Comparison of ENCODE assay signal across 11 cellular contexts in genomic region chr22:36773935-36774334, GRCh38. TPM values are rescaled to one million over a fixed set of nuclear protein-coding genes. Genes with fewer than 3 reads are reported as not detected.
DNase-seq lines count a peak whose midpoint lies in the region; ATAC-seq, FAIRE-seq and TF ChIP-seq lines count a peak whose summit lies in the region.
"Had no signal": no experiment of that assay in that cellular context is flagged by ENCODE, and none has a peak within 500 bp of the region (broad histone marks: within the 10 kb centered on the region; RNA-seq: fewer than 3 reads in every experiment).

No MANE protein-coding gene starts in this region.

- DNase-seq in NCI-H1417 (lab: John Stamatoyannopoulos, UW) (peak in 2 of 3 experiments; percentile 1 to 24), NCI-H1417 treated with DMSO at 0.1 percent for 48 hours (lab: John Stamatoyannopoulos, UW) (no peak), NCI-H226 (peak; percentile 5), dedifferentiated amniotic fluid mesenchymal stem cell (ENCODE audit: extremely low spot score) (peak; percentile 36), pancreas (no peak), amniotic stem cell (lab: John Stamatoyannopoulos, UW) (no peak)
- DNase-seq in activated CD8-positive, alpha-beta memory T cell treated with anti-CD3 and anti-CD28 coated beads, Interleukin-2, amount 10 ng/mL, durations not matched to agents 7 days and 5 days: no peak
- DNase-seq: KG1 had no signal

- H3K4me3 Mint-ChIP-seq in activated CD8-positive, alpha-beta memory T cell treated with anti-CD3 and anti-CD28 coated beads, Interleukin-2, amount 10 ng/mL, durations not matched to agents 7 days and 5 days: no peak overlapping the region
- H3K4me3 Mint-ChIP-seq: central memory CD8-positive, alpha-beta T cell had no signal

- peak in 2 of 4 donors; percentile 18 to 20 for TF ChIP-seq CTCF in pancreas (IDR thresholded peaks at IDR 0.05)

- ATAC-seq in pancreas (no peak), HG03196 (IDR thresholded peaks at IDR 0.05; ENCODE audit: unreplicated experiment) (no peak)
- no peak for ATAC-seq in activated CD8-positive, alpha-beta memory T cell treated with anti-CD3 and anti-CD28 coated beads, Interleukin-2, amount 10 ng/mL, durations not matched to agents 7 days and 5 days

- H3K36me3 ChIP-seq in pancreas: no peaks in the 10 kb centered on the region
- H3K36me3 ChIP-seq: BLaER1 treated with 17β-estradiol and CSF1 and Interleukin-3, amounts not matched to agents 10 nM and 100 nM had no signal

- peaks cover 34% of the 10 kb centered on the region for H3K4me1 Mint-ChIP-seq in activated CD8-positive, alpha-beta memory T cell treated with anti-CD3 and anti-CD28 coated beads, Interleukin-2, amount 10 ng/mL, durations not matched to agents 7 days and 5 days

- no peaks in the 10 kb centered on the region for H3K9me3 Mint-ChIP-seq in activated CD8-positive, alpha-beta memory T cell treated with anti-CD3 and anti-CD28 coated beads, Interleukin-2, amount 10 ng/mL, durations not matched to agents 7 days and 5 days (ENCODE audit: low read depth)
- H3K9me3 Mint-ChIP-seq: central memory CD8-positive, alpha-beta T cell had no signal

- H3K27ac Mint-ChIP-seq in activated CD8-positive, alpha-beta memory T cell treated with anti-CD3 and anti-CD28 coated beads, Interleukin-2, amount 10 ng/mL, durations not matched to agents 7 days and 5 days: no peak overlapping the region

- no peaks in the 10 kb centered on the region for H3K27me3 Mint-ChIP-seq in activated CD8-positive, alpha-beta memory T cell treated with anti-CD3 and anti-CD28 coated beads, Interleukin-2, amount 10 ng/mL, durations not matched to agents 7 days and 5 days
- H3K27me3 Mint-ChIP-seq: central memory CD8-positive, alpha-beta T cell had no signal

- H3K36me3 Mint-ChIP-seq in activated CD8-positive, alpha-beta memory T cell treated with anti-CD3 and anti-CD28 coated beads, Interleukin-2, amount 10 ng/mL, durations not matched to agents 7 days and 5 days: no peaks in the 10 kb centered on the region

- H3K4me3 ChIP-seq in pancreas: no peak overlapping the region
- H3K4me3 ChIP-seq: BLaER1 treated with 17β-estradiol and CSF1 and Interleukin-3, amounts not matched to agents 10 nM and 100 nM had no signal

- H3K4me1 ChIP-seq in pancreas: peaks cover 0 to 7% (median 5%) of the 10 kb centered on the region in 3 donors

- no peak overlapping the region for H3K27ac ChIP-seq in pancreas
- H3K27ac ChIP-seq: BLaER1 treated with 17β-estradiol and CSF1 and Interleukin-3, amounts not matched to agents 10 nM and 100 nM had no signal

- FAIRE-seq in pancreas (lab: Jason Lieb, UNC): peak; percentile 49

- intact Hi-C loops in pancreas (cut with DNase I): no loop called here

- H3K9me3 ChIP-seq in pancreas: no peaks in the 10 kb centered on the region

- CTCF ChIA-PET in activated CD8-positive, alpha-beta memory T cell treated with anti-CD3 and anti-CD28 coated beads, Interleukin-2, amount 10 ng/mL, durations not matched to agents 7 days and 5 days (lab: Charles Lee): interaction anchor here (0.7 to 4.4 kb wide), 8 partner anchors 8 to 248 kb away, joined by 3 to 29 read pairs (median 6); no protein-coding TSS in a partner anchor

- WGBS in pancreas, 2 donors: 62 to 63% methylated on average over 3 of the region's 3 CpGs

- no peaks in the 10 kb centered on the region for H3K27me3 ChIP-seq in pancreas
- H3K27me3 ChIP-seq: BLaER1 treated with 17β-estradiol and CSF1 and Interleukin-3, amounts not matched to agents 10 nM and 100 nM had no signal

RNA-seq across cellular contexts. Expression of gene IFT27, which starts 2.0 kb away (rescaled TPM):
- 10 to 100 TPM; 11.7 to 21.1 (median 14.1) TPM for total RNA-seq in pancreas
- polyA plus RNA-seq in pancreas: 10 to 100 TPM; 21.9 to 23.8 TPM
- total RNA-seq in activated CD8-positive, alpha-beta memory T cell treated with anti-CD3 and anti-CD28 coated beads, Interleukin-2, amount 10 ng/mL, durations not matched to agents 7 days and 5 days: 10 to 100 TPM; 30.3 to 33.7 TPM

RNA-seq across cellular contexts. Expression of gene PVALB, which starts 42.9 kb away (rescaled TPM):
- total RNA-seq in pancreas: not detected
- under 1 TPM in 1 of 2 donors, not detected in 1; 0.54 TPM for polyA plus RNA-seq in pancreas
- total RNA-seq in activated CD8-positive, alpha-beta memory T cell treated with anti-CD3 and anti-CD28 coated beads, Interleukin-2, amount 10 ng/mL, durations not matched to agents 7 days and 5 days: not detected

Comparison
In these comparisons a context has a peak if more than half of its experiments do, and no peak if none do; other contexts are left out.
1. DNase-seq: peak in NCI-H1417 (2 of 3), NCI-H226 (single experiment) and dedifferentiated amniotic fluid mesenchymal stem cell (single experiment); none in NCI-H1417 treated with DMSO at 0.1 percent for 48 hours (single experiment), pancreas (0 of 6), amniotic stem cell (single experiment) and activated CD8-positive, alpha-beta memory T cell treated with anti-CD3 and anti-CD28 coated beads, Interleukin-2, amount 10 ng/mL, durations not matched to agents 7 days and 5 days (single experiment).